Comparison of ENCODE assay signal across 27 cellular contexts in the genomic region with DNA sequence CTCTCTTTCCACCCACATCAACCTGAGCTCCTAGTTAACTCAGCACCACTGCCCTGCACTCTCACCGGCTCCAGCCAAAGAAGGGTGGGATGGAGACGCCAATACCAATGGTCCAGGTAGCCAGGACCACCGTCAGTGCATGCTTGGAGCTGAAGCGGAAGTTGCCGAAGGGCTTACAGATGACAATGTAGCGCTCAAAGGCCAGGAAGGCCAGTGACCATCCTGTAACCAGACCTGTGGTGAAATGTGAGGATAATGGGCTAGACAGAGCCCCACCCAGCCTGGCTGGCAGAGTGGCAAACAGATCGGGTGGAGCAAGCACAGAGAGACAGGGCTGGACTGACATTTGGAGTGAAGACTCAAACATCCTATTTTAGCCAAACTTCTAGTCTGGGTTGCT. TPM values are rescaled to one million over a fixed set of nuclear protein-coding genes. Genes with fewer than 3 reads are reported as not detected.
"Had no signal": no experiment of that assay in that cellular context is flagged by ENCODE, and none has a peak within 500 bp of the region (broad histone marks: within the 10 kb centered on the region; RNA-seq: fewer than 3 reads in every experiment).

No MANE protein-coding gene starts in this region.

- H3K27me3 ChIP-seq: dorsolateral prefrontal cortex, foreskin keratinocyte, right atrium auricular region, tibial nerve had no signal

- H3K4me1 Mint-ChIP-seq: brain, mesothelial cell of epicardium had no signal

- ATAC-seq: activated CD4-positive, alpha-beta T cell treated with anti-CD3 and anti-CD28 coated beads for 36 hours; foreskin keratinocyte had no signal

- H3K27ac Mint-ChIP-seq: activated CD4-positive, alpha-beta T cell treated with anti-CD3 and anti-CD28 coated beads for 36 hours; activated naive CD8-positive, alpha-beta T cell; mesothelial cell of epicardium; progenitor cell of endocrine pancreas; stimulated activated naive CD8-positive, alpha-beta T cell treated with anti-CD3 and anti-CD28 coated beads, Interleukin-15, Interleukin-2, amounts not matched to agents 100 ng/mL and 50 ng/mL, for 24 hours; T-helper 2 cell treated with Interferon-gamma antibody and Interleukin-4, amounts not matched to agents 5 μg/mL and 100 μg/mL, for 36 hours had no signal

- FAIRE-seq: colon, islet of Langerhans, TTC549, urothelium cell line had no signal

- H3K4me3 ChIP-seq: dorsolateral prefrontal cortex, right atrium auricular region, tibial nerve had no signal

- H3K27ac ChIP-seq: dorsolateral prefrontal cortex, foreskin keratinocyte, right atrium auricular region, tibial nerve had no signal

- H3K27me3 Mint-ChIP-seq: activated CD4-positive, alpha-beta T cell treated with anti-CD3 and anti-CD28 coated beads for 36 hours; progenitor cell of endocrine pancreas; stimulated activated naive CD8-positive, alpha-beta T cell treated with anti-CD3 and anti-CD28 coated beads, Interleukin-15, Interleukin-2, amounts not matched to agents 100 ng/mL and 50 ng/mL, for 24 hours had no signal

- DNase-seq: activated CD4-positive, alpha-beta T cell treated with anti-CD3 and anti-CD28 coated beads for 36 hours; activated CD4-positive, alpha-beta T cell treated with anti-CD3 and anti-CD28 coated beads, Interleukin-2, amount 50 U/mL, for 48 hours; activated gamma-delta T cell; amygdala; central memory CD4-positive, alpha-beta T cell; dorsolateral prefrontal cortex; foreskin keratinocyte; glutamatergic neuron; hippocampal formation; left cardiac atrium; stimulated activated CD4-positive, alpha-beta T cell treated with anti-CD3 and anti-CD28 coated beads, Interleukin-2, amount 100 ng/mL, for 24 hours had no signal

- H3K4me3 Mint-ChIP-seq: activated CD4-positive, alpha-beta T cell treated with anti-CD3 and anti-CD28 coated beads for 36 hours; activated naive CD8-positive, alpha-beta T cell; mesothelial cell of epicardium; stimulated activated naive CD8-positive, alpha-beta T cell treated with anti-CD3 and anti-CD28 coated beads, Interleukin-15, Interleukin-2, amounts not matched to agents 100 ng/mL and 50 ng/mL, for 24 hours; T-helper 2 cell treated with Interferon-gamma antibody and Interleukin-4, amounts not matched to agents 5 μg/mL and 100 μg/mL, for 36 hours had no signal

- H3K4me1 ChIP-seq: foreskin keratinocyte, tibial nerve had no signal

RNA-seq across cellular contexts. Expression of a gene that starts 0.7 kb away (rescaled TPM):
- total RNA-seq: activated CD4-positive, alpha-beta T cell treated with anti-CD3 and anti-CD28 coated beads for 36 hours; fibroblast of lung; foreskin keratinocyte; left cardiac atrium; lung microvascular endothelial cell; mesothelial cell of epicardium; osteoblast; progenitor cell of endocrine pancreas; right atrium auricular region; skeletal muscle tissue; tibial nerve had no signal
- polyA plus RNA-seq: fibroblast of lung, foreskin keratinocyte had no signal
